Comparison of ENCODE assay signal across 8 cellular contexts in the genomic region with DNA sequence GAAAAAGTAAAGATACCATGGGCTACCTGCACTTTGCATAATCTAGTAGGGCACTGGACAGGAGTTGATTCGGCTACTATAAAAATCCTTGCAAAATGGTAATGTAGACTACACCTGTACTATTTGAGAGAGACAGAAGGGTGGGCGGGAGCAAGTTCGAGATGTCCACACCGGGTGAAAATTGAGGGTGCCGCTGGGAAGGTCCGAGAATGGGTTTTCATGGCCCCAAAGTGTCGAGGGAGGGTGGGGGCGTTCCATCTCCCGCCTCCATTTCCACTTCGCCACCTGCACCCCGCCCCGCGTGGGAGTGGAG. TPM values are rescaled to one million over a fixed set of nuclear protein-coding genes. Genes with fewer than 3 reads are reported as not detected.
DNase-seq lines count a peak whose midpoint lies in the region; ATAC-seq, FAIRE-seq and TF ChIP-seq lines count a peak whose summit lies in the region.

No MANE protein-coding gene starts in this region.

- intact Hi-C loops in Panc1 (cut with micrococcal nuclease; ENCODE audit: unreplicated experiment) (no loop called here), esophagus muscularis mucosa (cut with DNase I) (no loop called here)

- in situ Hi-C loops in Panc1 (cut with HindIII; ENCODE audit: low pct_unique_long_range_greater_than_20kb, low sequenced_read_pairs): no loop called here

- TF ChIP-seq EP300 in esophagus muscularis mucosa (IDR thresholded peaks at IDR 0.05): no peak

- peaks cover 4% of the 10 kb centered on the region for H3K36me3 ChIP-seq in Panc1 (ENCODE audit: control insufficient read depth, insufficient read depth, low read length)
- H3K36me3 ChIP-seq in esophagus muscularis mucosa: peaks cover 0 to 13% (median 6%) of the 10 kb centered on the region in 4 donors
- H3K36me3 ChIP-seq in rectal smooth muscle tissue (ENCODE audit: control insufficient read depth, insufficient read depth, low read length): no peaks in the 10 kb centered on the region

- peak; percentile 33 for ATAC-seq in Panc1

- H3K4me3 ChIP-seq in Panc1 (ENCODE audit: low read depth in 2 of 2, low read length in 2 of 2) (peak overlapping the region; percentile 75 to 79), esophagus muscularis mucosa (peak overlapping the region; percentile 77 to 96 (median 86)), rectal smooth muscle tissue (ENCODE audit: low read length) (peak overlapping the region; percentile 89)

- no peak for DNase-seq in activated naive CD4-positive, alpha-beta T cell treated with anti-CD3 and anti-CD28 coated beads, Interleukin-2, amount 10 ng/mL, durations not matched to agents 7 days and 5 days
- no peak for DNase-seq in activated naive CD4-positive, alpha-beta T cell treated with Interleukin-2 at 50 U/mL for 16 hours
- DNase-seq in Panc1 (ENCODE audit: low read depth, low spot score) (no peak), esophagus muscularis mucosa (ENCODE audit: extremely low spot score) (no peak), GM19240 (ENCODE audit: insufficient read length, low spot score) (no peak), HTR-8/SVneo (ENCODE audit: insufficient read length, low spot score) (no peak)
- DNase-seq in stimulated activated CD4-positive, alpha-beta T cell treated with anti-CD3 and anti-CD28 coated beads, Interleukin-1b, Interleukin-23, amount 100 ng/mL, for 48 hours: no peak

- H3K27me3 Mint-ChIP-seq in activated naive CD4-positive, alpha-beta T cell treated with anti-CD3 and anti-CD28 coated beads, Interleukin-2, amount 10 ng/mL, durations not matched to agents 7 days and 5 days: peaks cover 7% of the 10 kb centered on the region

- peak overlapping the region; percentile 93 for H3K9ac ChIP-seq in rectal smooth muscle tissue (ENCODE audit: low read length)

- no peak for TF ChIP-seq POLR2A in esophagus muscularis mucosa (IDR thresholded peaks at IDR 0.05; ENCODE audit: low read depth)

- CTCF ChIA-PET in activated naive CD4-positive, alpha-beta T cell treated with anti-CD3 and anti-CD28 coated beads, Interleukin-2, amount 10 ng/mL, durations not matched to agents 7 days and 5 days (lab: Charles Lee): no interaction called here
- CTCF ChIA-PET in Panc1 (lab: Charles Lee): interaction anchor here (0.6 kb wide), 1 partner anchor 28 kb away, joined by 3 read pairs; no protein-coding TSS in a partner anchor

- WGBS in esophagus muscularis mucosa: under 1% methylated on average over 13 of the region's 13 CpGs

- H3K27me3 ChIP-seq in Panc1 (ENCODE audit: control insufficient read depth, insufficient read depth, low read length): no peaks in the 10 kb centered on the region
- H3K27me3 ChIP-seq in esophagus muscularis mucosa: no peaks in the 10 kb centered on the region
- no peaks in the 10 kb centered on the region for H3K27me3 ChIP-seq in rectal smooth muscle tissue (ENCODE audit: control insufficient read depth, insufficient read depth, low read length)

- no TSS peak for BruUV-seq in Panc1 (replicated peaks; lab: Mats Ljungman, UMichigan)

- peaks cover 13% of the 10 kb centered on the region for H3K36me3 Mint-ChIP-seq in activated naive CD4-positive, alpha-beta T cell treated with anti-CD3 and anti-CD28 coated beads, Interleukin-2, amount 10 ng/mL, durations not matched to agents 7 days and 5 days

- H3K27ac Mint-ChIP-seq in activated naive CD4-positive, alpha-beta T cell treated with anti-CD3 and anti-CD28 coated beads, Interleukin-2, amount 10 ng/mL, durations not matched to agents 7 days and 5 days: peak overlapping the region; percentile 94

- POLR2A ChIA-PET in Panc1 (lab: Charles Lee): no interaction called here

- H3K9me3 ChIP-seq in Panc1 (ENCODE audit: control insufficient read depth, insufficient read depth, low read depth, low read length): no peaks in the 10 kb centered on the region
- no peaks in the 10 kb centered on the region for H3K9me3 ChIP-seq in esophagus muscularis mucosa

- FAIRE-seq in HTR-8/SVneo (lab: Jason Lieb, UNC): no peak

- H3K27ac ChIP-seq in Panc1 (ENCODE audit: low read length) (peak overlapping the region; percentile 82), esophagus muscularis mucosa (replicated peaks in 1 of 4) (peak overlapping the region; percentile 89 to 95 (median 92)), rectal smooth muscle tissue (ENCODE audit: low read depth, low read length) (peak overlapping the region; percentile 89)

- peak overlapping the region; percentile 92 for H3K4me3 Mint-ChIP-seq in activated naive CD4-positive, alpha-beta T cell treated with anti-CD3 and anti-CD28 coated beads, Interleukin-2, amount 10 ng/mL, durations not matched to agents 7 days and 5 days

- TF ChIP-seq CTCF in Panc1 (IDR thresholded peaks at IDR 0.05) (no peak), esophagus muscularis mucosa (IDR thresholded peaks at IDR 0.05) (no peak)

- H3K9me3 Mint-ChIP-seq in activated naive CD4-positive, alpha-beta T cell treated with anti-CD3 and anti-CD28 coated beads, Interleukin-2, amount 10 ng/mL, durations not matched to agents 7 days and 5 days: no peaks in the 10 kb centered on the region

- peaks cover 39% of the 10 kb centered on the region for H3K4me1 Mint-ChIP-seq in activated naive CD4-positive, alpha-beta T cell treated with anti-CD3 and anti-CD28 coated beads, Interleukin-2, amount 10 ng/mL, durations not matched to agents 7 days and 5 days

- H3K4me1 ChIP-seq in Panc1 (ENCODE audit: control insufficient read depth, insufficient read depth, low read length) (no peaks in the 10 kb centered on the region), esophagus muscularis mucosa (peaks cover 12 to 54% (median 43%) of the 10 kb centered on the region in 4 donors), rectal smooth muscle tissue (ENCODE audit: control insufficient read depth, insufficient read depth, low read length) (no peaks in the 10 kb centered on the region)

RNA-seq across cellular contexts. Expression of a gene that starts 0.6 kb away (rescaled TPM):
- total RNA-seq in Panc1 (2021; ENCODE audit: unreplicated experiment): 50.9 TPM
- 31.9 TPM for polyA plus RNA-seq in Panc1 (2012; ENCODE audit: insufficient read length)
- 10 to 100 TPM; 54.5 to 99.9 (median 73.4) TPM for total RNA-seq in esophagus muscularis mucosa
